18 cellular contexts compared by ENCODE assay signal in genomic region chr3:45112939-45113338, GRCh38. TPM values are rescaled to one million over a fixed set of nuclear protein-coding genes. Genes with fewer than 3 reads are reported as not detected.
DNase-seq lines count a peak whose midpoint lies in the region; ATAC-seq and TF ChIP-seq lines count a peak whose summit lies in the region.
"Had no signal": no experiment of that assay in that cellular context is flagged by ENCODE, and none has a peak within 500 bp of the region (broad histone marks: within the 10 kb centered on the region; RNA-seq: fewer than 3 reads in every experiment).

No MANE protein-coding gene starts in this region.

- peaks cover 62% of the 10 kb centered on the region for H3K4me1 ChIP-seq in Loucy (ENCODE audit: insufficient read depth, low read length, poor library complexity, severe bottlenecking)

- H3K4me3 ChIP-seq in AG09309 (ENCODE audit: control insufficient read depth, low read depth, low read length) (no peak overlapping the region), Loucy (ENCODE audit: low read length, poor library complexity, severe bottlenecking) (no peak overlapping the region), epithelial cell of esophagus (ENCODE audit: low read length) (no peak overlapping the region)
- H3K4me3 ChIP-seq: ascending aorta; BLaER1 treated with 17β-estradiol and CSF1 and Interleukin-3, amounts not matched to agents 10 nM and 100 nM had no signal

- no peaks in the 10 kb centered on the region for H3K9me3 Mint-ChIP-seq in mesothelial cell of epicardium
- H3K9me3 Mint-ChIP-seq: activated B cell treated with CpG ODN at 0.5 μM for 24 hours had no signal

- no peak for TF ChIP-seq CTCF in AG09309 (IDR thresholded peaks at IDR 0.05; ENCODE audit: control insufficient read depth, insufficient read depth, low read depth, low read length, missing control alignments)
- no peak for TF ChIP-seq CTCF in Loucy (conservative IDR thresholded peaks at IDR 0.05; ENCODE audit: low read length)
- no peak for TF ChIP-seq CTCF in epithelial cell of esophagus (IDR thresholded peaks at IDR 0.05; ENCODE audit: insufficient read depth, low read depth, low read length, missing control alignments)
- TF ChIP-seq CTCF in mesothelial cell of epicardium (IDR thresholded peaks at IDR 0.05; ENCODE audit: unreplicated experiment): no peak

- peak overlapping the region; percentile 73 for H2AFZ ChIP-seq in Loucy (ENCODE audit: low read length)

- peak overlapping the region; percentile 37 for H3K9ac ChIP-seq in Loucy (ENCODE audit: low read depth, low read length, poor library complexity, severe bottlenecking)
- H3K9ac ChIP-seq: BLaER1 treated with 17β-estradiol and CSF1 and Interleukin-3, amounts not matched to agents 10 nM and 100 nM had no signal

- H3F3A ChIP-seq in Loucy (ENCODE audit: low read depth): peaks cover 10% of the 10 kb centered on the region

- H3K79me2 ChIP-seq in Loucy (ENCODE audit: insufficient read depth, low read length): no peaks in the 10 kb centered on the region

- ATAC-seq in HG03196 (IDR thresholded peaks at IDR 0.05; ENCODE audit: unreplicated experiment): no peak

- no peaks in the 10 kb centered on the region for H3K27me3 Mint-ChIP-seq in mesothelial cell of epicardium (ENCODE audit: low read depth)

- peak overlapping the region; percentile 39 for H3K27ac Mint-ChIP-seq in mesothelial cell of epicardium
- H3K27ac Mint-ChIP-seq: activated B cell treated with CpG ODN at 0.5 μM for 24 hours had no signal

- no peak overlapping the region for H3K4me3 Mint-ChIP-seq in mesothelial cell of epicardium
- H3K4me3 Mint-ChIP-seq: activated B cell treated with CpG ODN at 0.5 μM for 24 hours had no signal

- H4K20me1 ChIP-seq in Loucy (ENCODE audit: insufficient read depth, low read length, poor library complexity, severe bottlenecking): no peaks in the 10 kb centered on the region
- H4K20me1 ChIP-seq: BLaER1 treated with 17β-estradiol and CSF1 and Interleukin-3, amounts not matched to agents 10 nM and 100 nM had no signal

- peaks cover 12% of the 10 kb centered on the region for H3K4me1 Mint-ChIP-seq in mesothelial cell of epicardium

- DNase-seq in AG09309 (ENCODE audit: low read depth): peak; percentile 52
- DNase-seq in epithelial cell of esophagus (ENCODE audit: low read depth): peak; percentile 50
- DNase-seq in mesothelial cell of epicardium (ENCODE audit: low spot score in 2 of 2, unreplicated experiment in 2 of 2): no peak
- no peak for DNase-seq in NCI-H524 (lab: John Stamatoyannopoulos, UW)
- DNase-seq in activated CD4-positive, alpha-beta T cell treated with anti-CD3 and anti-CD28 coated beads, Interleukin-2, amount 50 U/mL, for 1 hour: no peak
- DNase-seq in activated T-cell treated with anti-CD3 and anti-CD28 coated beads, Interleukin-2, amount 50 U/mL, for 48 hours: no peak
- DNase-seq: activated B cell treated with CpG ODN at 0.5 μM for 24 hours; activated T-cell treated with anti-CD3 and anti-CD28 coated beads, Interleukin-2, amount 50 U/mL, for 1 hour; effector CD8-positive, alpha-beta T cell; hypothalamus; NCI-H1417; NCI-H526 treated with DMSO at 0.1 percent for 48 hours; occipital lobe had no signal

- H3K36me3 ChIP-seq in Loucy (ENCODE audit: insufficient read depth, low read length): no peaks in the 10 kb centered on the region
- H3K36me3 ChIP-seq: ascending aorta; BLaER1 treated with 17β-estradiol and CSF1 and Interleukin-3, amounts not matched to agents 10 nM and 100 nM had no signal

- no peaks in the 10 kb centered on the region for H3K9me3 ChIP-seq in Loucy (ENCODE audit: insufficient read depth, low read depth, low read length)
- H3K9me3 ChIP-seq: ascending aorta had no signal

- H3K27me3 ChIP-seq in Loucy (ENCODE audit: insufficient read depth, low read length, poor library complexity, severe bottlenecking): no peaks in the 10 kb centered on the region
- H3K27me3 ChIP-seq: ascending aorta; BLaER1 treated with 17β-estradiol and CSF1 and Interleukin-3, amounts not matched to agents 10 nM and 100 nM had no signal

- no peaks in the 10 kb centered on the region for H3K9me2 ChIP-seq in Loucy (replicated peaks; ENCODE audit: low read depth, low read length)

- H3K36me3 Mint-ChIP-seq in mesothelial cell of epicardium: no peaks in the 10 kb centered on the region

- peak overlapping the region; percentile 2 for H3K4me2 ChIP-seq in Loucy (ENCODE audit: low read depth, low read length, poor library complexity, severe bottlenecking)

RNA-seq across cellular contexts. Expression of gene CDCP1, which starts 33.2 kb away (rescaled TPM):
- total RNA-seq in mesothelial cell of epicardium: 1.3 to 1.4 TPM (median 1.3 TPM) in 3 replicates
- total RNA-seq: activated B cell treated with CpG ODN at 0.5 μM for 24 hours, G401 had no signal

Comparison
In these comparisons a context has a peak if more than half of its experiments do, and no peak if none do; other contexts are left out.
1. DNase-seq: peak in AG09309 (single experiment) and epithelial cell of esophagus (single experiment); none in mesothelial cell of epicardium (0 of 2), NCI-H524 (0 of 2), activated CD4-positive, alpha-beta T cell treated with anti-CD3 and anti-CD28 coated beads, Interleukin-2, amount 50 U/mL, for 1 hour (single experiment) and activated T-cell treated with anti-CD3 and anti-CD28 coated beads, Interleukin-2, amount 50 U/mL, for 48 hours (0 of 2).